Comparison of ENCODE assay signal across 1 cellular context in the genomic region with DNA sequence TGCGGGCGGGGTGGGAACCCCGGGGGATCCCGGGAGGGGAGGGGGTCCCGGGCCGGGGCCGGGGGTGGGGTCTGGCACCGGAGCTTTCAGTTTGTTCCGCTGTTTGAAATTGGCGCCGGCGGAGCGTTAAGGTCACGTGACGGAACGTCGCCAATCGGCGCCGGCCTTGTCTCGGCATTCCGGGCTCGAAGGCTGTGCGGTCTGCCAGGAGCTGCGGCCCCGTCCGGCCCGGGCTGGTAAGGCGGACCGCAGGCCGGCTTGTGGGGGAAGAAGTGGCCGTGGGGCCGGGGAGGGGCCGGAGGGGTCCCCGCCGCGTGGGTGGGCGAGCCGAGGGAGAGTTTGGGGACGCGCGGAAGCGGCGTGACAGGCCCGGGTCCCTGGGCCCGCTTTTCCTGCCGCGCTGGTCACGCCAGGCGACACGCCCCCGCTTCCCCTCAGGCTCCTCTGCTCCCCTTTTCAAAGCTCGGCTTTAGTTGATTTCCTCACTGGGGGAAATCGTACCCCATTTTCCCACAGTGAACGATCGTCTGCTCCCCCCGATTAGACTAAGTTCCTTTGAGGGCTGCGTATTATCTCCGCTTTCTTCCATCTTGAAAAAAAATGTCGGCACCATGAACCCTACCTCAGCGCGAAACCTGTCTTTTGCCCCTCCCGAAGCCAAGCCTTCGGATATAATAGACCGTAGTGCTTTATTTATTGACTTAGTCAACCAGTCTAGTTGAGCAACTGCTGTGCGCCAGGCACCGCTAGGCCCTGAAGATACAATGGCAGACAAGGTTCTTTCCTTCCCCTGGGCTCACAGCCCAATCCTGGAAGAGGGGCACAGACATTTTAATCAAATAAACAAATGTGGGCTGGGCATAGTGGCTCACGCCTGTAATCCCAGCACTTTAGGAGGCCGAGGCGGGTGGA.
TF ChIP-seq lines count a peak whose summit lies in the region.

FOXM1 (minus strand) TSS at position 128 of the 912 bp plus-strand sequence. CDS start 2,696 bp downstream, outside the sequence.
A gene with protein sequence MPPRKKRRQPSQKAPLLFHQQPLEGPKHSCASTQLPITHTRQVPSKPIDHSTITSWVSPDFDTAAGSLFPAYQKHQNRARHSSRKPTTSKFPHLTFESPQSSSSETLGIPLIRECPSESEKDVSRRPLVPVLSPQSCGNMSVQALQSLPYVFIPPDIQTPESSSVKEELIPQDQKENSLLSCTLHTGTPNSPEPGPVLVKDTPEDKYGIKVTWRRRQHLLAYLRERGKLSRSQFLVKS (plus strand): TSS at position 177 of the 912 bp plus-strand sequence. CDS start 8,144 bp downstream, outside the sequence.

TF ChIP-seq in HepG2, 621 proteins besides CTCF, POLR2A, EP300 and RAD21 (continued from another document and continues in another):
- TF ChIP-seq, protein P1, sequence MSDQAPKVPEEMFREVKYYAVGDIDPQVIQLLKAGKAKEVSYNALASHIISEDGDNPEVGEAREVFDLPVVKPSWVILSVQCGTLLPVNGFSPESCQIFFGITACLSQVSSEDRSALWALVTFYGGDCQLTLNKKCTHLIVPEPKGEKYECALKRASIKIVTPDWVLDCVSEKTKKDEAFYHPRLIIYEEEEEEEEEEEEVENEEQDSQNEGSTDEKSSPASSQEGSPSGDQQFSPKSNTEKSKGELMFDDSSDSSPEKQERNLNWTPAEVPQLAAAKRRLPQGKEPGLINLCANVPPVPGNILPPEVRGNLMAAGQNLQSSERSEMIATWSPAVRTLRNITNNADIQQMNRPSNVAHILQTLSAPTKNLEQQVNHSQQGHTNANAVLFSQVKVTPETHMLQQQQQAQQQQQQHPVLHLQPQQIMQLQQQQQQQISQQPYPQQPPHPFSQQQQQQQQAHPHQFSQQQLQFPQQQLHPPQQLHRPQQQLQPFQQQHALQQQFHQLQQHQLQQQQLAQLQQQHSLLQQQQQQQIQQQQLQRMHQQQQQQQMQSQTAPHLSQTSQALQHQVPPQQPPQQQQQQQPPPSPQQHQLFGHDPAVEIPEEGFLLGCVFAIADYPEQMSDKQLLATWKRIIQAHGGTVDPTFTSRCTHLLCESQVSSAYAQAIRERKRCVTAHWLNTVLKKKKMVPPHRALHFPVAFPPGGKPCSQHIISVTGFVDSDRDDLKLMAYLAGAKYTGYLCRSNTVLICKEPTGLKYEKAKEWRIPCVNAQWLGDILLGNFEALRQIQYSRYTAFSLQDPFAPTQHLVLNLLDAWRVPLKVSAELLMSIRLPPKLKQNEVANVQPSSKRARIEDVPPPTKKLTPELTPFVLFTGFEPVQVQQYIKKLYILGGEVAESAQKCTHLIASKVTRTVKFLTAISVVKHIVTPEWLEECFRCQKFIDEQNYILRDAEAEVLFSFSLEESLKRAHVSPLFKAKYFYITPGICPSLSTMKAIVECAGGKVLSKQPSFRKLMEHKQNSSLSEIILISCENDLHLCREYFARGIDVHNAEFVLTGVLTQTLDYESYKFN (CRISPR knock-in tag; conservative IDR thresholded peaks at IDR 0.05) = no peak
- TF ChIP-seq, protein P2, sequence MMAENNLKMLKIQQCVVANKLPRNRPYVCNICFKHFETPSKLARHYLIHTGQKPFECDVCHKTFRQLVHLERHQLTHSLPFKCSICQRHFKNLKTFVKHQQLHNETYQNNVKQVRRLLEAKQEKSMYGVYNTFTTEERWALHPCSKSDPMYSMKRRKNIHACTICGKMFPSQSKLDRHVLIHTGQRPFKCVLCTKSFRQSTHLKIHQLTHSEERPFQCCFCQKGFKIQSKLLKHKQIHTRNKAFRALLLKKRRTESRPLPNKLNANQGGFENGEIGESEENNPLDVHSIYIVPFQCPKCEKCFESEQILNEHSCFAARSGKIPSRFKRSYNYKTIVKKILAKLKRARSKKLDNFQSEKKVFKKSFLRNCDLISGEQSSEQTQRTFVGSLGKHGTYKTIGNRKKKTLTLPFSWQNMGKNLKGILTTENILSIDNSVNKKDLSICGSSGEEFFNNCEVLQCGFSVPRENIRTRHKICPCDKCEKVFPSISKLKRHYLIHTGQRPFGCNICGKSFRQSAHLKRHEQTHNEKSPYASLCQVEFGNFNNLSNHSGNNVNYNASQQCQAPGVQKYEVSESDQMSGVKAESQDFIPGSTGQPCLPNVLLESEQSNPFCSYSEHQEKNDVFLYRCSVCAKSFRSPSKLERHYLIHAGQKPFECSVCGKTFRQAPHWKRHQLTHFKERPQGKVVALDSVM (CRISPR knock-in tag; IDR thresholded peaks at IDR 0.05) = no peak
- no peak for TF ChIP-seq MED8 (CRISPR knock-in tag; IDR thresholded peaks at IDR 0.05; ENCODE audit: insufficient replicate concordance)
- TF ChIP-seq HOXA7 (CRISPR knock-in tag; IDR thresholded peaks at IDR 0.05) = no peak
- no peak for TF ChIP-seq NR2F1 (CRISPR knock-in tag; IDR thresholded peaks at IDR 0.05)
- TF ChIP-seq NFIB (CRISPR knock-in tag; IDR thresholded peaks at IDR 0.05; ENCODE audit: borderline replicate concordance) = no peak
- TF ChIP-seq ZNF7 (CRISPR knock-in tag; IDR thresholded peaks at IDR 0.05) = no peak
- TF ChIP-seq NRL (CRISPR knock-in tag; IDR thresholded peaks at IDR 0.05; ENCODE audit: borderline replicate concordance) = no peak; the same call in 1 of the 2 replicates
- TF ChIP-seq, protein P3, sequence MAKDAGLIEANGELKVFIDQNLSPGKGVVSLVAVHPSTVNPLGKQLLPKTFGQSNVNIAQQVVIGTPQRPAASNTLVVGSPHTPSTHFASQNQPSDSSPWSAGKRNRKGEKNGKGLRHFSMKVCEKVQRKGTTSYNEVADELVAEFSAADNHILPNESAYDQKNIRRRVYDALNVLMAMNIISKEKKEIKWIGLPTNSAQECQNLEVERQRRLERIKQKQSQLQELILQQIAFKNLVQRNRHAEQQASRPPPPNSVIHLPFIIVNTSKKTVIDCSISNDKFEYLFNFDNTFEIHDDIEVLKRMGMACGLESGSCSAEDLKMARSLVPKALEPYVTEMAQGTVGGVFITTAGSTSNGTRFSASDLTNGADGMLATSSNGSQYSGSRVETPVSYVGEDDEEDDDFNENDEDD (CRISPR knock-in tag; IDR thresholded peaks at IDR 0.05; ENCODE audit: borderline replicate concordance) = peak; percentile 97
- no peak for TF ChIP-seq ATF5 (CRISPR knock-in tag; IDR thresholded peaks at IDR 0.05; ENCODE audit: low read depth)
- TF ChIP-seq, protein P4, sequence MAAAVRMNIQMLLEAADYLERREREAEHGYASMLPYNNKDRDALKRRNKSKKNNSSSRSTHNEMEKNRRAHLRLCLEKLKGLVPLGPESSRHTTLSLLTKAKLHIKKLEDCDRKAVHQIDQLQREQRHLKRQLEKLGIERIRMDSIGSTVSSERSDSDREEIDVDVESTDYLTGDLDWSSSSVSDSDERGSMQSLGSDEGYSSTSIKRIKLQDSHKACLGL (CRISPR knock-in tag; IDR thresholded peaks at IDR 0.05) = peak; percentile 41; the same call in 1 of the 2 replicates
- TF ChIP-seq, protein P5, sequence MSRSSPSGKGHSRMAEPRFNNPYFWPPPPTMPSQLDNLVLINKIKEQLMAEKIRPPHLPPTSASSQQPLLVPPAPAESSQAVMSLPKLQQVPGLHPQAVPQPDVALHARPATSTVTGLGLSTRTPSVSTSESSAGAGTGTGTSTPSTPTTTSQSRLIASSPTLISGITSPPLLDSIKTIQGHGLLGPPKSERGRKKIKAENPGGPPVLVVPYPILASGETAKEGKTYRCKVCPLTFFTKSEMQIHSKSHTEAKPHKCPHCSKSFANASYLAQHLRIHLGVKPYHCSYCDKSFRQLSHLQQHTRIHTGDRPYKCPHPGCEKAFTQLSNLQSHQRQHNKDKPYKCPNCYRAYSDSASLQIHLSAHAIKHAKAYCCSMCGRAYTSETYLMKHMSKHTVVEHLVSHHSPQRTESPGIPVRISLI (CRISPR knock-in tag; IDR thresholded peaks at IDR 0.05; ENCODE audit: borderline replicate concordance) = peak; percentile 16; the same call in 1 of the 2 replicates
- no peak for TF ChIP-seq ZMYM3 (CRISPR knock-in tag; IDR thresholded peaks at IDR 0.05)
- TF ChIP-seq ZC3H4 (CRISPR knock-in tag; IDR thresholded peaks at IDR 0.05; ENCODE audit: borderline replicate concordance) = no peak
- TF ChIP-seq HOXA5 (CRISPR knock-in tag; IDR thresholded peaks at IDR 0.05) = peak; percentile 13; the same call in 1 of the 2 replicates
- TF ChIP-seq, protein P6, sequence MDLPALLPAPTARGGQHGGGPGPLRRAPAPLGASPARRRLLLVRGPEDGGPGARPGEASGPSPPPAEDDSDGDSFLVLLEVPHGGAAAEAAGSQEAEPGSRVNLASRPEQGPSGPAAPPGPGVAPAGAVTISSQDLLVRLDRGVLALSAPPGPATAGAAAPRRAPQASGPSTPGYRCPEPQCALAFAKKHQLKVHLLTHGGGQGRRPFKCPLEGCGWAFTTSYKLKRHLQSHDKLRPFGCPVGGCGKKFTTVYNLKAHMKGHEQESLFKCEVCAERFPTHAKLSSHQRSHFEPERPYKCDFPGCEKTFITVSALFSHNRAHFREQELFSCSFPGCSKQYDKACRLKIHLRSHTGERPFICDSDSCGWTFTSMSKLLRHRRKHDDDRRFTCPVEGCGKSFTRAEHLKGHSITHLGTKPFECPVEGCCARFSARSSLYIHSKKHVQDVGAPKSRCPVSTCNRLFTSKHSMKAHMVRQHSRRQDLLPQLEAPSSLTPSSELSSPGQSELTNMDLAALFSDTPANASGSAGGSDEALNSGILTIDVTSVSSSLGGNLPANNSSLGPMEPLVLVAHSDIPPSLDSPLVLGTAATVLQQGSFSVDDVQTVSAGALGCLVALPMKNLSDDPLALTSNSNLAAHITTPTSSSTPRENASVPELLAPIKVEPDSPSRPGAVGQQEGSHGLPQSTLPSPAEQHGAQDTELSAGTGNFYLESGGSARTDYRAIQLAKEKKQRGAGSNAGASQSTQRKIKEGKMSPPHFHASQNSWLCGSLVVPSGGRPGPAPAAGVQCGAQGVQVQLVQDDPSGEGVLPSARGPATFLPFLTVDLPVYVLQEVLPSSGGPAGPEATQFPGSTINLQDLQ (CRISPR knock-in tag; IDR thresholded peaks at IDR 0.05) = 0 out of 2 replicates have a peak, but pooled peaks have one; percentile 46
- TF ChIP-seq THRA (CRISPR knock-in tag; IDR thresholded peaks at IDR 0.05; ENCODE audit: borderline replicate concordance) = 0 out of 2 replicates have a peak, but pooled peaks have one; percentile 6
- TF ChIP-seq ZNF501 (CRISPR knock-in tag; IDR thresholded peaks at IDR 0.05) = 0 out of 2 replicates have a peak, but pooled peaks have one; percentile 14
- TF ChIP-seq, protein P7, sequence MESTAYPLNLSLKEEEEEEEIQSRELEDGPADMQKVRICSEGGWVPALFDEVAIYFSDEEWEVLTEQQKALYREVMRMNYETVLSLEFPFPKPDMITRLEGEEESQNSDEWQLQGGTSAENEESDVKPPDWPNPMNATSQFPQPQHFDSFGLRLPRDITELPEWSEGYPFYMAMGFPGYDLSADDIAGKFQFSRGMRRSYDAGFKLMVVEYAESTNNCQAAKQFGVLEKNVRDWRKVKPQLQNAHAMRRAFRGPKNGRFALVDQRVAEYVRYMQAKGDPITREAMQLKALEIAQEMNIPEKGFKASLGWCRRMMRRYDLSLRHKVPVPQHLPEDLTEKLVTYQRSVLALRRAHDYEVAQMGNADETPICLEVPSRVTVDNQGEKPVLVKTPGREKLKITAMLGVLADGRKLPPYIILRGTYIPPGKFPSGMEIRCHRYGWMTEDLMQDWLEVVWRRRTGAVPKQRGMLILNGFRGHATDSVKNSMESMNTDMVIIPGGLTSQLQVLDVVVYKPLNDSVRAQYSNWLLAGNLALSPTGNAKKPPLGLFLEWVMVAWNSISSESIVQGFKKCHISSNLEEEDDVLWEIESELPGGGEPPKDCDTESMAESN (CRISPR knock-in tag; conservative IDR thresholded peaks at IDR 0.05) = peak; percentile 70; the same call in 1 of the 2 replicates
- 0 out of 2 replicates have a peak, but pooled peaks have one; percentile 24 for TF ChIP-seq KDM3A (CRISPR knock-in tag; IDR thresholded peaks at IDR 0.05; ENCODE audit: low read depth)
- peak; percentile 71; the same call in 1 of the 2 replicates for TF ChIP-seq REL (CRISPR knock-in tag; conservative IDR thresholded peaks at IDR 0.05)
- no peak for TF ChIP-seq HNRNPH1 (optimal IDR thresholded peaks at IDR 0.05; ENCODE audit: low read depth, low read length)
- no peak for TF ChIP-seq MED13 (CRISPR knock-in tag; IDR thresholded peaks at IDR 0.05)
- TF ChIP-seq ZFP37 (CRISPR knock-in tag; IDR thresholded peaks at IDR 0.05; ENCODE audit: borderline replicate concordance) = no peak
- 0 out of 2 replicates have a peak, but pooled peaks have one; percentile 11 for TF ChIP-seq ZNF792 (CRISPR knock-in tag; IDR thresholded peaks at IDR 0.05)
- TF ChIP-seq ZBTB21 (CRISPR knock-in tag; IDR thresholded peaks at IDR 0.05) = no peak
- TF ChIP-seq, protein P8, sequence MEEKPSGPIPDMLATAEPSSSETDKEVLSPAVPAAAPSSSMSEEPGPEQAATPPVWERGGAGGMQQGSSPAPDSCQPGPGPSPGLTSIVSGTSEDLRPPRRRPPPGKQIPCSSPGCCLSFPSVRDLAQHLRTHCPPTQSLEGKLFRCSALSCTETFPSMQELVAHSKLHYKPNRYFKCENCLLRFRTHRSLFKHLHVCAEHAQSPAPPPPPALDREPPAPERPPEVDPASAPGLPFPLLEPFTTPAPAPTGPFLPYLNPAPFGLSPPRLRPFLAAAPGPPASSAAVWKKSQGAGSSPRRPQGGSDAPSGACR (CRISPR knock-in tag; IDR thresholded peaks at IDR 0.05) = no peak
